Comparison of ENCODE assay signal across 19 cellular contexts in genomic region chr9:77877976-77878375, GRCh38.
"Had no signal": no experiment of that assay in that cellular context is flagged by ENCODE, and none has a peak within 500 bp of the region (broad histone marks: within the 10 kb centered on the region; RNA-seq: fewer than 3 reads in every experiment).

No MANE protein-coding gene starts in this region.

- H3K27me3 Mint-ChIP-seq: natural killer cell treated with Interleukin-12 subunit alpha and Interleukin-12 subunit beta and Interleukin-15 and Interleukin-18, amount 100 ng/mL, for 72 hours had no signal

- H3K27ac Mint-ChIP-seq: endodermal cell; natural killer cell treated with Interleukin-12 subunit alpha and Interleukin-12 subunit beta and Interleukin-15 and Interleukin-18, amount 100 ng/mL, for 72 hours had no signal

- H3K4me3 ChIP-seq: coronary artery, gastrocnemius medialis, heart right ventricle, psoas muscle, right lobe of liver, spleen, upper lobe of left lung, uterus had no signal

- H3K36me3 ChIP-seq: gastrocnemius medialis, heart right ventricle, neutrophil, right lobe of liver, spleen, upper lobe of left lung, uterus had no signal

- H3K27ac ChIP-seq: coronary artery, gastrocnemius medialis, heart right ventricle, psoas muscle, right lobe of liver, spleen, upper lobe of left lung, uterus had no signal

- ATAC-seq: gastrocnemius medialis; heart right ventricle; left lobe of liver; natural killer cell treated with Interleukin-12 subunit alpha and Interleukin-12 subunit beta and Interleukin-15 and Interleukin-18, amount 100 ng/mL, for 72 hours; psoas muscle; right lobe of liver had no signal

- H3K36me3 Mint-ChIP-seq: natural killer cell treated with Interleukin-12 subunit alpha and Interleukin-12 subunit beta and Interleukin-15 and Interleukin-18, amount 100 ng/mL, for 72 hours had no signal

- DNase-seq: effector CD4-positive, alpha-beta T cell; endodermal cell; gastrocnemius medialis; heart right ventricle; islet precursor cell; mammary epithelial cell; psoas muscle; retina; right lobe of liver; spleen; stimulated activated CD4-positive, alpha-beta T cell treated with anti-CD3 and anti-CD28 coated beads, Interleukin-15, amount 100 ng/mL, for 24 hours; stimulated activated CD4-positive, alpha-beta T cell treated with anti-CD3 and anti-CD28 coated beads, Interleukin-1b, Interleukin-23, amount 100 ng/mL, for 48 hours; stimulated activated naive CD4-positive, alpha-beta T cell treated with Interleukin-2 at 50 U/mL for 16 hours; upper lobe of left lung; uterus had no signal

- H3K4me1 ChIP-seq: psoas muscle had no signal

- H3K9me3 ChIP-seq: gastrocnemius medialis, heart right ventricle, neutrophil, psoas muscle, right lobe of liver, spleen, upper lobe of left lung, uterus had no signal

- H3K9me3 Mint-ChIP-seq: endodermal cell; natural killer cell treated with Interleukin-12 subunit alpha and Interleukin-12 subunit beta and Interleukin-15 and Interleukin-18, amount 100 ng/mL, for 72 hours had no signal

- H3K27me3 ChIP-seq: gastrocnemius medialis, heart right ventricle, neutrophil, right lobe of liver, spleen, upper lobe of left lung, uterus had no signal

- H3K4me3 Mint-ChIP-seq: endodermal cell; natural killer cell treated with Interleukin-12 subunit alpha and Interleukin-12 subunit beta and Interleukin-15 and Interleukin-18, amount 100 ng/mL, for 72 hours had no signal
